In genomic region chr14:74608959-74609611, GRCh38 we compare ENCODE assay signal across 8 cellular contexts. TPM values are rescaled to one million over a fixed set of nuclear protein-coding genes. Genes with fewer than 3 reads are reported as not detected.
DNase-seq lines count a peak whose midpoint lies in the region; ATAC-seq and TF ChIP-seq lines count a peak whose summit lies in the region.

No MANE protein-coding gene starts in this region.

- ATAC-seq in Right ventricle myocardium superior (ENCODE audit: poor library complexity) = peak; percentile 42
- ATAC-seq in HG02938 (IDR thresholded peaks at IDR 0.05; ENCODE audit: unreplicated experiment) = no peak

- H3K36me3 ChIP-seq in prostate gland (no peaks in the 10 kb centered on the region), vagina (no peaks in the 10 kb centered on the region)

- H3K4me1 ChIP-seq in prostate gland (replicated peaks) (no peaks in the 10 kb centered on the region), vagina (peaks cover 58% of the 10 kb centered on the region)

- TF ChIP-seq POLR2A in prostate gland (IDR thresholded peaks at IDR 0.05) (no peak), vagina (IDR thresholded peaks at IDR 0.05) (no peak)

- H3K27me3 Mint-ChIP-seq in activated naive CD8-positive, alpha-beta T cell treated with anti-CD3 and anti-CD28 coated beads for 36 hours = peaks cover 13% of the 10 kb centered on the region

- H3K9me3 ChIP-seq in prostate gland = no peaks in the 10 kb centered on the region
- no peaks in the 10 kb centered on the region for H3K9me3 ChIP-seq in vagina

- H3K27ac ChIP-seq in prostate gland (no peak overlapping the region), vagina (no peak overlapping the region)

- H3K27me3 ChIP-seq in prostate gland (replicated peaks; ENCODE audit: insufficient read depth) (peaks cover 4% of the 10 kb centered on the region), vagina (no peaks in the 10 kb centered on the region)

- peak; percentile 93 for TF ChIP-seq CTCF in GM12875 (IDR thresholded peaks at IDR 0.05; ENCODE audit: borderline replicate concordance, insufficient read depth, low read depth, low read length)
- peak; percentile 92 to 98 (median 96) for TF ChIP-seq CTCF in prostate gland (IDR thresholded peaks at IDR 0.05)
- TF ChIP-seq CTCF in vagina (IDR thresholded peaks at IDR 0.05) = peak; percentile 94 to 98 (median 96)

- no peaks in the 10 kb centered on the region for H3K36me3 Mint-ChIP-seq in activated naive CD8-positive, alpha-beta T cell treated with anti-CD3 and anti-CD28 coated beads for 36 hours

- H3K4me3 ChIP-seq in GM12875 (ENCODE audit: low read depth, low read length) = no peak overlapping the region
- H3K4me3 ChIP-seq in prostate gland = no peak overlapping the region
- peak overlapping the region in 1 of 2 donors; percentile 62 for H3K4me3 ChIP-seq in vagina

- no peak overlapping the region for H3K4me3 Mint-ChIP-seq in activated naive CD8-positive, alpha-beta T cell treated with anti-CD3 and anti-CD28 coated beads for 36 hours

- H3K27ac Mint-ChIP-seq in activated naive CD8-positive, alpha-beta T cell treated with anti-CD3 and anti-CD28 coated beads for 36 hours = no peak overlapping the region

- WGBS in prostate gland = 33% methylated on average over 4 of the region's 4 CpGs

- intact Hi-C loops in Right ventricle myocardium superior (cut with DNase I) (loop anchor here (5.0 to 10.0 kb wide), 2 partner anchors 104 to 193 kb away; no protein-coding TSS in a partner anchor), prostate gland (cut with DNase I) (loop anchor here (5.0 kb wide), 1 partner anchor 193 kb away; no protein-coding TSS in a partner anchor), vagina (cut with DNase I) (loop anchor here (5.0 kb wide), 1 partner anchor 198 kb away; no protein-coding TSS in a partner anchor)

- peaks cover 17% of the 10 kb centered on the region for H3K4me1 Mint-ChIP-seq in activated naive CD8-positive, alpha-beta T cell treated with anti-CD3 and anti-CD28 coated beads for 36 hours

- H3K9me3 Mint-ChIP-seq in activated naive CD8-positive, alpha-beta T cell treated with anti-CD3 and anti-CD28 coated beads for 36 hours = no peaks in the 10 kb centered on the region

- DNase-seq in NCI-H1417 (lab: John Stamatoyannopoulos, UW) (peak; percentile 93 to 98 (median 95)), SW 1271 (lab: John Stamatoyannopoulos, UW) (peak; percentile 45 to 82), Right ventricle myocardium superior (peak; percentile 90), prostate gland (ENCODE audit: low spot score) (peak; percentile 79), vagina (ENCODE audit: extremely low spot score in 2 of 2) (no peak)
- peak; percentile 80 for DNase-seq in activated naive CD8-positive, alpha-beta T cell treated with anti-CD3 and anti-CD28 coated beads for 36 hours

RNA-seq across cellular contexts. Expression of gene LTBP2, which starts 3.0 kb away (rescaled TPM):
- total RNA-seq in activated naive CD8-positive, alpha-beta T cell treated with anti-CD3 and anti-CD28 coated beads for 36 hours = under 1 TPM; 0.06 to 0.10 TPM
- 11.9 TPM for total RNA-seq in Right ventricle myocardium superior
- 10 to 100 TPM; 47.0 to 90.7 TPM for total RNA-seq in prostate gland
- 52.5 TPM for total RNA-seq in vagina

Comparison
In these comparisons a context has a peak if more than half of its experiments do, and no peak if none do; other contexts are left out.
1. DNase-seq: peak in NCI-H1417 (3 of 3), SW 1271 (2 of 2), activated naive CD8-positive, alpha-beta T cell treated with anti-CD3 and anti-CD28 coated beads for 36 hours (single experiment), Right ventricle myocardium superior (single experiment) and prostate gland (single experiment); none in vagina (0 of 2).
2. RNA of gene LTBP2, which starts 3.0 kb away (total RNA-seq): 47.0 to 90.7 TPM in prostate gland, 52.5 TPM in vagina (single experiment) and 11.9 TPM in Right ventricle myocardium superior (single experiment); 0.06 to 0.10 TPM in activated naive CD8-positive, alpha-beta T cell treated with anti-CD3 and anti-CD28 coated beads for 36 hours; every median in the first group is over 10 times any median in the second.
3. Peak in every context shown above with its lines, with median percentiles within 50 percentile points of each other: CTCF ChIP-seq.